ENCODE assay signal across 11 cellular contexts in genomic region chr6:157029980-157030690, GRCh38.
DNase-seq lines count a peak whose midpoint lies in the region; ATAC-seq and TF ChIP-seq lines count a peak whose summit lies in the region.
"Had no signal": no experiment of that assay in that cellular context is flagged by ENCODE, and none has a peak within 500 bp of the region (broad histone marks: within the 10 kb centered on the region; RNA-seq: fewer than 3 reads in every experiment).

No MANE protein-coding gene starts in this region.

- peak overlapping the region; percentile 49 for H3K27ac Mint-ChIP-seq in activated CD8-positive, alpha-beta T cell treated with anti-CD3 and anti-CD28 coated beads for 36 hours
- no peak overlapping the region for H3K27ac Mint-ChIP-seq in activated CD8-positive, alpha-beta T cell treated with anti-CD3 and anti-CD28 coated beads, Interleukin-2, amount 10 ng/mL, durations not matched to agents 7 days and 5 days
- H3K27ac Mint-ChIP-seq in CD8-positive, alpha-beta T cell: no peak overlapping the region

- no peak for TF ChIP-seq CTCF in activated CD8-positive, alpha-beta T cell treated with anti-CD3 and anti-CD28 coated beads for 36 hours (IDR thresholded peaks at IDR 0.05)
- no peak for TF ChIP-seq CTCF in CD8-positive, alpha-beta T cell (IDR thresholded peaks at IDR 0.05)
- TF ChIP-seq CTCF in foreskin fibroblast (IDR thresholded peaks at IDR 0.05; ENCODE audit: low read depth, low read length): no peak

- H3K9me3 ChIP-seq in CD8-positive, alpha-beta T cell (ENCODE audit: low read length): no peaks in the 10 kb centered on the region

- no peak for ATAC-seq in activated CD8-positive, alpha-beta T cell treated with anti-CD3 and anti-CD28 coated beads for 36 hours
- no peak for ATAC-seq in activated CD8-positive, alpha-beta T cell treated with anti-CD3 and anti-CD28 coated beads, Interleukin-2, amount 10 ng/mL, durations not matched to agents 7 days and 5 days
- ATAC-seq in GM21825 (IDR thresholded peaks at IDR 0.05; ENCODE audit: unreplicated experiment) (peak; percentile 72), left colon (peak; percentile 26)
- ATAC-seq in CD8-positive, alpha-beta T cell: no peak

- H3K4me1 Mint-ChIP-seq in activated CD8-positive, alpha-beta T cell treated with anti-CD3 and anti-CD28 coated beads for 36 hours (ENCODE audit: low read depth): peaks cover 34% of the 10 kb centered on the region
- peaks cover 18% of the 10 kb centered on the region for H3K4me1 Mint-ChIP-seq in activated CD8-positive, alpha-beta T cell treated with anti-CD3 and anti-CD28 coated beads, Interleukin-2, amount 10 ng/mL, durations not matched to agents 7 days and 5 days (ENCODE audit: low read depth)
- peaks cover 52% of the 10 kb centered on the region for H3K4me1 Mint-ChIP-seq in CD8-positive, alpha-beta T cell (ENCODE audit: low read depth)

- peaks cover 2% of the 10 kb centered on the region for H3K9me3 Mint-ChIP-seq in activated CD8-positive, alpha-beta T cell treated with anti-CD3 and anti-CD28 coated beads for 36 hours
- H3K9me3 Mint-ChIP-seq in activated CD8-positive, alpha-beta T cell treated with anti-CD3 and anti-CD28 coated beads, Interleukin-2, amount 10 ng/mL, durations not matched to agents 7 days and 5 days (ENCODE audit: insufficient read depth): no peaks in the 10 kb centered on the region
- H3K9me3 Mint-ChIP-seq in CD8-positive, alpha-beta T cell: no peaks in the 10 kb centered on the region

- H3K4me1 ChIP-seq in CD8-positive, alpha-beta T cell (ENCODE audit: insufficient read depth, low read length): peaks cover 21% of the 10 kb centered on the region

- no peaks in the 10 kb centered on the region for H3K36me3 ChIP-seq in CD8-positive, alpha-beta T cell (ENCODE audit: insufficient read depth, low read length)
- H3K36me3 ChIP-seq: brain microvascular endothelial cell, left ventricle myocardium inferior had no signal

- no peak overlapping the region for H3K27ac ChIP-seq in CD8-positive, alpha-beta T cell (ENCODE audit: low read depth, low read length)
- H3K27ac ChIP-seq: brain microvascular endothelial cell, left ventricle myocardium inferior had no signal

- peaks cover 9% of the 10 kb centered on the region for H3K36me3 Mint-ChIP-seq in activated CD8-positive, alpha-beta T cell treated with anti-CD3 and anti-CD28 coated beads for 36 hours (ENCODE audit: low read depth)
- peaks cover 4% of the 10 kb centered on the region for H3K36me3 Mint-ChIP-seq in activated CD8-positive, alpha-beta T cell treated with anti-CD3 and anti-CD28 coated beads, Interleukin-2, amount 10 ng/mL, durations not matched to agents 7 days and 5 days (ENCODE audit: low read depth)
- H3K36me3 Mint-ChIP-seq in CD8-positive, alpha-beta T cell: peaks cover 3% of the 10 kb centered on the region

- no peak overlapping the region for H3K4me3 Mint-ChIP-seq in activated CD8-positive, alpha-beta T cell treated with anti-CD3 and anti-CD28 coated beads for 36 hours
- no peak overlapping the region for H3K4me3 Mint-ChIP-seq in activated CD8-positive, alpha-beta T cell treated with anti-CD3 and anti-CD28 coated beads, Interleukin-2, amount 10 ng/mL, durations not matched to agents 7 days and 5 days
- no peak overlapping the region for H3K4me3 Mint-ChIP-seq in CD8-positive, alpha-beta T cell

- DNase-seq in activated CD8-positive, alpha-beta T cell treated with anti-CD3 and anti-CD28 coated beads for 36 hours: no peak
- no peak for DNase-seq in activated CD8-positive, alpha-beta T cell treated with anti-CD3 and anti-CD28 coated beads, Interleukin-2, amount 10 ng/mL, durations not matched to agents 7 days and 5 days
- peak; percentile 32 for DNase-seq in HPDE6-E6E7 (ENCODE audit: extremely low spot score)
- no peak for DNase-seq in left colon
- DNase-seq in erythroblast (lab: John Stamatoyannopoulos, UW): no peak
- no peak for DNase-seq in CD8-positive, alpha-beta T cell
- DNase-seq in foreskin fibroblast: no peak
- DNase-seq: brain microvascular endothelial cell, left ventricle myocardium inferior, NCI-H1436 had no signal

- TF ChIP-seq POLR2A in erythroblast (IDR thresholded peaks at IDR 0.05; ENCODE audit: low read length): no peak

- H3K27me3 ChIP-seq in CD8-positive, alpha-beta T cell (ENCODE audit: insufficient read depth, low read length): no peaks in the 10 kb centered on the region
- H3K27me3 ChIP-seq: brain microvascular endothelial cell had no signal

- intact Hi-C loops in activated CD8-positive, alpha-beta T cell treated with anti-CD3 and anti-CD28 coated beads for 36 hours (cut with micrococcal nuclease): loop anchor here (10.0 kb wide), 1 partner anchor 245 kb away; no protein-coding TSS in a partner anchor
- intact Hi-C loops in left colon (cut with DNase I, micrococcal nuclease): loop anchor here in 1 of 2 donors (10.0 kb wide), 5 partner anchors 155 to 465 kb away; no protein-coding TSS in a partner anchor
- intact Hi-C loops in CD8-positive, alpha-beta T cell (cut with DNase I, micrococcal nuclease): loop anchor here in 1 of 2 experiments (5.0 kb wide), 1 partner anchor 1713 kb away; no protein-coding TSS in a partner anchor

- CTCF ChIA-PET in activated CD8-positive, alpha-beta T cell treated with anti-CD3 and anti-CD28 coated beads for 36 hours (lab: Charles Lee): interaction anchor here (1.3 to 1.8 kb wide), 2 partner anchors 14 to 16 kb away, joined by 4 to 6 read pairs; no protein-coding TSS in a partner anchor
- CTCF ChIA-PET in activated CD8-positive, alpha-beta T cell treated with anti-CD3 and anti-CD28 coated beads, Interleukin-2, amount 10 ng/mL, durations not matched to agents 7 days and 5 days (lab: Charles Lee): no interaction called here
- CTCF ChIA-PET in CD8-positive, alpha-beta T cell (lab: Charles Lee): interaction anchor here (0.7 to 1.2 kb wide), 2 partner anchors 16 to 154 kb away, joined by 3 to 4 read pairs; no protein-coding TSS in a partner anchor

- H3K4me3 ChIP-seq in CD8-positive, alpha-beta T cell (ENCODE audit: low read depth, low read length): no peak overlapping the region
- H3K4me3 ChIP-seq in foreskin fibroblast (ENCODE audit: low read depth in 1 of 2, low read length in 2 of 2): no peak overlapping the region
- H3K4me3 ChIP-seq: left ventricle myocardium inferior had no signal

- H3K27me3 Mint-ChIP-seq in activated CD8-positive, alpha-beta T cell treated with anti-CD3 and anti-CD28 coated beads for 36 hours: no peaks in the 10 kb centered on the region
- no peaks in the 10 kb centered on the region for H3K27me3 Mint-ChIP-seq in activated CD8-positive, alpha-beta T cell treated with anti-CD3 and anti-CD28 coated beads, Interleukin-2, amount 10 ng/mL, durations not matched to agents 7 days and 5 days (ENCODE audit: low read depth)
- no peaks in the 10 kb centered on the region for H3K27me3 Mint-ChIP-seq in CD8-positive, alpha-beta T cell (ENCODE audit: low read depth)

- POLR2A ChIA-PET in activated CD8-positive, alpha-beta T cell treated with anti-CD3 and anti-CD28 coated beads for 36 hours (lab: Charles Lee): interaction anchor here (0.6 to 1.4 kb wide), 3 partner anchors 9 to 82 kb away, joined by 3 to 6 read pairs (median 3); no protein-coding TSS in a partner anchor
- POLR2A ChIA-PET in activated CD8-positive, alpha-beta T cell treated with anti-CD3 and anti-CD28 coated beads, Interleukin-2, amount 10 ng/mL, durations not matched to agents 7 days and 5 days (lab: Charles Lee): interaction anchor here (0.6 kb wide), 1 partner anchor 174 kb away, joined by 3 read pairs; no protein-coding TSS in a partner anchor
- POLR2A ChIA-PET in CD8-positive, alpha-beta T cell (lab: Charles Lee): interaction anchor here (0.9 kb wide), 1 partner anchor 10 kb away, joined by 3 read pairs; no protein-coding TSS in a partner anchor

Comparison
In these comparisons a context has a peak if more than half of its experiments do, and no peak if none do; other contexts are left out.
1. ATAC-seq: peak in GM21825 (single experiment) and left colon (single experiment); none in activated CD8-positive, alpha-beta T cell treated with anti-CD3 and anti-CD28 coated beads for 36 hours (single experiment), activated CD8-positive, alpha-beta T cell treated with anti-CD3 and anti-CD28 coated beads, Interleukin-2, amount 10 ng/mL, durations not matched to agents 7 days and 5 days (single experiment) and CD8-positive, alpha-beta T cell (single experiment).